21 cellular contexts compared by ENCODE assay signal in genomic region chr3:28316226-28316625, GRCh38.
"Had no signal": no experiment of that assay in that cellular context is flagged by ENCODE, and none has a peak within 500 bp of the region (broad histone marks: within the 10 kb centered on the region; RNA-seq: fewer than 3 reads in every experiment).

No MANE protein-coding gene starts in this region.

- DNase-seq: Karpas-422, KG1, MG63, NCI-H1092, NCI-H1105 treated with DMSO at 0.1 percent for 48 hours, NCI-H1417 treated with DMSO at 0.1 percent for 48 hours, NCI-H146, NCI-H1694 treated with DMSO at 0.1 percent for 48 hours, NCI-H1930, NCI-H2081, NCI-H2107, NCI-H2227 treated with DMSO at 0.1 percent for 48 hours, NCI-H524, NCI-H526 treated with DMSO at 0.1 percent for 48 hours, NCI-H748 treated with DMSO at 0.1 percent for 48 hours, Right ventricle myocardium superior, RPMI8226, SIG-M5 had no signal

- FAIRE-seq: RCC 7860 had no signal

- H3K27ac ChIP-seq: SJSA1, SK-N-MC had no signal

- H3K4me3 ChIP-seq: MG63, SJSA1, SK-N-MC had no signal

- H3K36me3 ChIP-seq: MG63 had no signal

- H3K27me3 ChIP-seq: MG63, SJSA1 had no signal

- H3K4me1 ChIP-seq: SJSA1 had no signal

- H3K9me3 ChIP-seq: MG63, SJSA1 had no signal
